Comparison of ENCODE assay signal across 8 cellular contexts in genomic region chr3:57544181-57545125, GRCh38. TPM values are rescaled to one million over a fixed set of nuclear protein-coding genes. Genes with fewer than 3 reads are reported as not detected.
DNase-seq lines count a peak whose midpoint lies in the region; ATAC-seq and TF ChIP-seq lines count a peak whose summit lies in the region.
"Had no signal": no experiment of that assay in that cellular context is flagged by ENCODE, and none has a peak within 500 bp of the region (broad histone marks: within the 10 kb centered on the region; RNA-seq: fewer than 3 reads in every experiment).

Gene DNAH12 (minus strand): TSS chr3:57544344. CDS start chr3:57542870, 1,474 bp downstream.

- TF ChIP-seq POLR2A in transverse colon (IDR thresholded peaks at IDR 0.05), result no peak

- peak; percentile 39 for DNase-seq in GM10248 (ENCODE audit: extremely low spot score)
- peak; percentile 83 for DNase-seq in NCI-H146 (lab: John Stamatoyannopoulos, UW)
- no peak for DNase-seq in ascending aorta (ENCODE audit: low spot score in 2 of 2)
- peak; percentile 93 for DNase-seq in iPS-NIHi7 (ENCODE audit: extremely low spot score)
- DNase-seq in transverse colon, result peak; percentile 14

- in situ Hi-C loops in transverse colon (cut with MboI; ENCODE audit: low pct_ligation_motif_present in 1 of 4, low pct_unique_long_range_greater_than_20kb in 1 of 4, low sequenced_read_pairs in 3 of 4), result no loop called here

- H3K4me3 ChIP-seq in ascending aorta (peak within 1 kb of the TSS; percentile 25 to 48), transverse colon (peak within 1 kb of the TSS in 3 of 4 donors; percentile 4 to 33 (median 14))

- ATAC-seq in GM18858 (IDR thresholded peaks at IDR 0.05; ENCODE audit: unreplicated experiment) (no peak), GM21390 (IDR thresholded peaks at IDR 0.05; ENCODE audit: unreplicated experiment) (no peak)
- ATAC-seq: naive thymus-derived CD4-positive, alpha-beta T cell had no signal

- H3K36me3 ChIP-seq in ascending aorta (no peaks in the 10 kb centered on the region), transverse colon (no peaks in the 10 kb centered on the region)

- CTCF ChIA-PET in GM10248 (lab: Yijun Ruan, JAX), result interaction anchor here (1.5 kb wide), 1 partner anchor 12 kb away, joined by 4 read pairs; the partner anchor contains the start of gene PDE12

- POLR2A ChIA-PET in GM10248 (lab: Yijun Ruan, JAX), result no interaction called here

- no peak for TF ChIP-seq CTCF in GM10248 (IDR thresholded peaks at IDR 0.05; ENCODE audit: control extremely low read depth, extremely low read depth, low read depth, missing control alignments)
- TF ChIP-seq CTCF in ascending aorta (IDR thresholded peaks at IDR 0.05), result no peak
- no peak for TF ChIP-seq CTCF in transverse colon (IDR thresholded peaks at IDR 0.05)

- 13 to 16% methylated on average over 7 to 20 of the region's 20 CpGs for WGBS in transverse colon (ENCODE audit: low coverage in 1 of 2), 2 donors

- peaks cover 0 to 8% of the 10 kb centered on the region in 2 donors for H3K4me1 ChIP-seq in ascending aorta
- peaks cover 0 to 13% (median 7%) of the 10 kb centered on the region in 4 donors for H3K4me1 ChIP-seq in transverse colon

- H3K27ac ChIP-seq in ascending aorta (no peak within 1 kb of the TSS), transverse colon (peak within 1 kb of the TSS in 1 of 4 donors; percentile 5)

- TF ChIP-seq EP300 in transverse colon (IDR thresholded peaks at IDR 0.05; ENCODE audit: low read depth), result no peak

- H3K27me3 ChIP-seq in ascending aorta, result no peaks in the 10 kb centered on the region
- H3K27me3 ChIP-seq in transverse colon, result peaks cover 8% of the 10 kb centered on the region

- intact Hi-C loops in ascending aorta (cut with DNase I), result no loop called here
- intact Hi-C loops in transverse colon (cut with DNase I; ENCODE audit: low total_unique reads), result no loop called here

- H3K9me3 ChIP-seq in ascending aorta, result no peaks in the 10 kb centered on the region
- H3K9me3 ChIP-seq in transverse colon, result no peaks in the 10 kb centered on the region

RNA-seq across cellular contexts. Expression of gene DNAH12, which starts in this region (rescaled TPM):
- total RNA-seq in ascending aorta (not detected), transverse colon (not detected)

Comparison
In these comparisons a context has a peak if more than half of its experiments do, and no peak if none do; other contexts are left out.
1. Peak in DNase-seq and H3K4me3 ChIP-seq in transverse colon; RNA of the gene not detected or under 1 TPM.
2. DNase-seq: peak in GM10248 (single experiment), NCI-H146 (single experiment) and iPS-NIHi7 (single experiment); none in ascending aorta (0 of 2).